9 cellular contexts compared by ENCODE assay signal in genomic region chr11:89491141-89491690, GRCh38. TPM values are rescaled to one million over a fixed set of nuclear protein-coding genes. Genes with fewer than 3 reads are reported as not detected.
DNase-seq lines count a peak whose midpoint lies in the region; ATAC-seq and TF ChIP-seq lines count a peak whose summit lies in the region.
"Had no signal": no experiment of that assay in that cellular context is flagged by ENCODE, and none has a peak within 500 bp of the region (broad histone marks: within the 10 kb centered on the region; RNA-seq: fewer than 3 reads in every experiment).

Gene NOX4, minus strand, starts transcription at chr11:89491375. Its CDS starts 129 bp downstream, at chr11:89491246.

- H3K4me3 ChIP-seq in muscle layer of colon (ENCODE audit: low read depth in 1 of 2, low read length in 2 of 2), result peak within 1 kb of the TSS; percentile 39 to 49
- H3K4me3 ChIP-seq in vagina, result peak within 1 kb of the TSS; percentile 47 to 51
- H3K4me3 ChIP-seq: BLaER1 had no signal

- H3K4me1 Mint-ChIP-seq in activated naive CD8-positive, alpha-beta T cell treated with anti-CD3 and anti-CD28 coated beads, Interleukin-2, amount 10 ng/mL, durations not matched to agents 7 days and 5 days, result no peaks in the 10 kb centered on the region
- no peaks in the 10 kb centered on the region for H3K4me1 Mint-ChIP-seq in activated naive CD8-positive, alpha-beta T cell treated with anti-CD3 and anti-CD28 coated beads for 36 hours

- no peak for TF ChIP-seq POLR2A in vagina (IDR thresholded peaks at IDR 0.05)

- H3K27me3 ChIP-seq in foreskin keratinocyte (peaks cover 29% of the 10 kb centered on the region), muscle layer of colon (ENCODE audit: control insufficient read depth in 1 of 2, insufficient read depth in 2 of 2, low read length in 2 of 2) (no peaks in the 10 kb centered on the region), vagina (no peaks in the 10 kb centered on the region)
- H3K27me3 ChIP-seq: BLaER1 had no signal

- no peak within 1 kb of the TSS for H3K27ac Mint-ChIP-seq in activated naive CD8-positive, alpha-beta T cell treated with anti-CD3 and anti-CD28 coated beads, Interleukin-2, amount 10 ng/mL, durations not matched to agents 7 days and 5 days
- no peak within 1 kb of the TSS for H3K27ac Mint-ChIP-seq in activated naive CD8-positive, alpha-beta T cell treated with anti-CD3 and anti-CD28 coated beads for 36 hours

- DNase-seq in activated naive CD8-positive, alpha-beta T cell treated with anti-CD3 and anti-CD28 coated beads, Interleukin-2, amount 10 ng/mL, durations not matched to agents 7 days and 5 days, result peak; percentile 23
- no peak for DNase-seq in activated naive CD8-positive, alpha-beta T cell treated with anti-CD3 and anti-CD28 coated beads for 36 hours
- DNase-seq in foreskin keratinocyte (no peak), vagina (ENCODE audit: extremely low spot score in 2 of 2) (no peak), NCI-H1092 (lab: John Stamatoyannopoulos, UW) (no peak), NCI-H2029 (lab: John Stamatoyannopoulos, UW) (no peak)

- H3K4me1 ChIP-seq in foreskin keratinocyte (no peaks in the 10 kb centered on the region), muscle layer of colon (ENCODE audit: insufficient read depth, low read length) (no peaks in the 10 kb centered on the region), vagina (peaks cover 6% of the 10 kb centered on the region)
- H3K4me1 ChIP-seq: BLaER1 had no signal

- intact Hi-C loops in vagina (cut with DNase I), result no loop called here

- no peaks in the 10 kb centered on the region for H3K9me3 Mint-ChIP-seq in activated naive CD8-positive, alpha-beta T cell treated with anti-CD3 and anti-CD28 coated beads, Interleukin-2, amount 10 ng/mL, durations not matched to agents 7 days and 5 days
- peaks cover 1% of the 10 kb centered on the region for H3K9me3 Mint-ChIP-seq in activated naive CD8-positive, alpha-beta T cell treated with anti-CD3 and anti-CD28 coated beads for 36 hours

- H3K9me3 ChIP-seq in muscle layer of colon (ENCODE audit: low read length), result no peaks in the 10 kb centered on the region
- H3K9me3 ChIP-seq in vagina, result no peaks in the 10 kb centered on the region

- no peaks in the 10 kb centered on the region for H3K36me3 ChIP-seq in muscle layer of colon (ENCODE audit: insufficient read depth, low read length)
- no peaks in the 10 kb centered on the region for H3K36me3 ChIP-seq in vagina
- H3K36me3 ChIP-seq: BLaER1 had no signal

- no peak for ATAC-seq in activated naive CD8-positive, alpha-beta T cell treated with anti-CD3 and anti-CD28 coated beads, Interleukin-2, amount 10 ng/mL, durations not matched to agents 7 days and 5 days (ENCODE audit: low read depth)
- ATAC-seq in foreskin keratinocyte, result peak; percentile 71
- ATAC-seq in HG03460 (IDR thresholded peaks at IDR 0.05; ENCODE audit: unreplicated experiment), result no peak

- no peak within 1 kb of the TSS for H3K4me3 Mint-ChIP-seq in activated naive CD8-positive, alpha-beta T cell treated with anti-CD3 and anti-CD28 coated beads, Interleukin-2, amount 10 ng/mL, durations not matched to agents 7 days and 5 days
- H3K4me3 Mint-ChIP-seq in activated naive CD8-positive, alpha-beta T cell treated with anti-CD3 and anti-CD28 coated beads for 36 hours, result no peak within 1 kb of the TSS

- H3K9ac ChIP-seq in muscle layer of colon (ENCODE audit: low read length), result no peak within 1 kb of the TSS
- H3K9ac ChIP-seq: BLaER1 had no signal

- H3K27ac ChIP-seq in foreskin keratinocyte, result no peak within 1 kb of the TSS
- no peak within 1 kb of the TSS for H3K27ac ChIP-seq in muscle layer of colon (ENCODE audit: low read depth, low read length)
- H3K27ac ChIP-seq in vagina, result peak within 1 kb of the TSS; percentile 46
- H3K27ac ChIP-seq: BLaER1 had no signal

- H3K27me3 Mint-ChIP-seq in activated naive CD8-positive, alpha-beta T cell treated with anti-CD3 and anti-CD28 coated beads, Interleukin-2, amount 10 ng/mL, durations not matched to agents 7 days and 5 days, result peaks cover 28% of the 10 kb centered on the region
- H3K27me3 Mint-ChIP-seq in activated naive CD8-positive, alpha-beta T cell treated with anti-CD3 and anti-CD28 coated beads for 36 hours, result peaks cover 32% of the 10 kb centered on the region

- no peak for TF ChIP-seq CTCF in foreskin keratinocyte (conservative IDR thresholded peaks at IDR 0.05)
- TF ChIP-seq CTCF in vagina (IDR thresholded peaks at IDR 0.05), result no peak

- no peaks in the 10 kb centered on the region for H3K36me3 Mint-ChIP-seq in activated naive CD8-positive, alpha-beta T cell treated with anti-CD3 and anti-CD28 coated beads, Interleukin-2, amount 10 ng/mL, durations not matched to agents 7 days and 5 days
- no peaks in the 10 kb centered on the region for H3K36me3 Mint-ChIP-seq in activated naive CD8-positive, alpha-beta T cell treated with anti-CD3 and anti-CD28 coated beads for 36 hours

- POLR2A ChIA-PET in activated naive CD8-positive, alpha-beta T cell treated with anti-CD3 and anti-CD28 coated beads, Interleukin-2, amount 10 ng/mL, durations not matched to agents 7 days and 5 days (lab: Charles Lee), result no interaction called here

RNA-seq across cellular contexts. Expression of gene NOX4, which starts in this region (rescaled TPM):
- not detected for total RNA-seq in activated naive CD8-positive, alpha-beta T cell treated with anti-CD3 and anti-CD28 coated beads, Interleukin-2, amount 10 ng/mL, durations not matched to agents 7 days and 5 days
- not detected for total RNA-seq in activated naive CD8-positive, alpha-beta T cell treated with anti-CD3 and anti-CD28 coated beads for 36 hours
- 0.10 TPM in 1 of 2 replicates, not detected in the other for total RNA-seq in foreskin keratinocyte
- polyA plus RNA-seq in foreskin keratinocyte, result 0.03 and 0.12 TPM in 2 replicates
- 9.8 TPM for total RNA-seq in vagina

Comparison
In these comparisons a context has a peak if more than half of its experiments do, and no peak if none do; other contexts are left out.
1. Peak in DNase-seq in activated naive CD8-positive, alpha-beta T cell treated with anti-CD3 and anti-CD28 coated beads, Interleukin-2, amount 10 ng/mL, durations not matched to agents 7 days and 5 days; RNA of the gene not detected or under 1 TPM.
2. Peak in ATAC-seq in foreskin keratinocyte; RNA of the gene not detected or under 1 TPM.